ENCODE assay signal across 10 cellular contexts in genomic region chr7:47670738-47671137, GRCh38.
DNase-seq lines count a peak whose midpoint lies in the region; ATAC-seq and TF ChIP-seq lines count a peak whose summit lies in the region.
"Had no signal": no experiment of that assay in that cellular context is flagged by ENCODE, and none has a peak within 500 bp of the region (broad histone marks: within the 10 kb centered on the region; RNA-seq: fewer than 3 reads in every experiment).

No MANE protein-coding gene starts in this region.

- TF ChIP-seq CTCF in GM13977 (IDR thresholded peaks at IDR 0.05; ENCODE audit: extremely low read depth, insufficient read depth, missing control alignments) (no peak), activated B cell treated with CpG ODN at 0.5 μM for 24 hours (IDR thresholded peaks at IDR 0.05) (no peak)

- in situ Hi-C loops in GM13977 (cut with MboI; ENCODE audit: low pct_unique_long_range_greater_than_20kb, low sequenced_read_pairs, unreplicated experiment) = no loop called here

- DNase-seq in GM13977 (ENCODE audit: low spot score) (peak; percentile 66), activated B cell treated with CpG ODN at 0.5 μM for 24 hours (peak; percentile 50), SHP77 (lab: John Stamatoyannopoulos, UW) (no peak), iPS-NIHi7 (ENCODE audit: extremely low spot score) (no peak)
- no peak for DNase-seq in activated CD4-positive, alpha-beta T cell treated with anti-CD3 and anti-CD28 coated beads for 48 hours
- DNase-seq in effector CD8-positive, alpha-beta T cell (lab: John Stamatoyannopoulos, UW) = no peak
- DNase-seq: DMS153, heart right ventricle had no signal

- peaks cover 1% of the 10 kb centered on the region for H3K36me3 Mint-ChIP-seq in activated B cell treated with CpG ODN at 0.5 μM for 24 hours (ENCODE audit: low read depth)

- no peaks in the 10 kb centered on the region for H3K9me3 Mint-ChIP-seq in activated B cell treated with CpG ODN at 0.5 μM for 24 hours

- CTCF ChIA-PET in activated B cell treated with CpG ODN at 0.5 μM for 24 hours (lab: Charles Lee) = interaction anchor here (0.6 to 1.7 kb wide), 3 partner anchors 10 to 149 kb away, joined by 4 read pairs; no protein-coding TSS in a partner anchor

- H3K4me1 Mint-ChIP-seq in activated B cell treated with CpG ODN at 0.5 μM for 24 hours = peaks cover 63% of the 10 kb centered on the region

- no peaks in the 10 kb centered on the region for H3K27me3 Mint-ChIP-seq in activated B cell treated with CpG ODN at 0.5 μM for 24 hours

- intact Hi-C loops in activated B cell treated with CpG ODN at 0.5 μM for 24 hours (cut with micrococcal nuclease) = loop anchor here (1.0 to 5.0 kb wide), 7 partner anchors 43 to 415 kb away; no protein-coding TSS in a partner anchor

- peak overlapping the region; percentile 95 for H3K27ac Mint-ChIP-seq in activated B cell treated with CpG ODN at 0.5 μM for 24 hours

- POLR2A ChIA-PET in activated B cell treated with CpG ODN at 0.5 μM for 24 hours (lab: Charles Lee) = interaction anchor here (0.7 to 3.5 kb wide), 20 partner anchors 9 to 414 kb away, joined by 3 to 28 read pairs (median 9); partner anchors contain the start of gene TNS3

- ATAC-seq in GM19467 (IDR thresholded peaks at IDR 0.05; ENCODE audit: unreplicated experiment) = peak; percentile 85
- peak; percentile 62 for ATAC-seq in HG03097 (IDR thresholded peaks at IDR 0.05; ENCODE audit: low FRiP score, unreplicated experiment)
- ATAC-seq in activated B cell treated with CpG ODN at 0.5 μM for 24 hours (ENCODE audit: low read depth) = peak; percentile 74

- H3K4me3 Mint-ChIP-seq in activated B cell treated with CpG ODN at 0.5 μM for 24 hours = peak overlapping the region; percentile 68

Comparison
In these comparisons a context has a peak if more than half of its experiments do, and no peak if none do; other contexts are left out.
1. DNase-seq: peak in GM13977 (single experiment) and activated B cell treated with CpG ODN at 0.5 μM for 24 hours (single experiment); none in activated CD4-positive, alpha-beta T cell treated with anti-CD3 and anti-CD28 coated beads for 48 hours (single experiment), SHP77 (0 of 2), effector CD8-positive, alpha-beta T cell (single experiment) and iPS-NIHi7 (single experiment).
2. Peak in every context shown above with its lines, with median percentiles within 50 percentile points of each other: ATAC-seq.